8 cellular contexts compared by ENCODE assay signal in genomic region chr1:181033799-181034391, GRCh38. TPM values are rescaled to one million over a fixed set of nuclear protein-coding genes. Genes with fewer than 3 reads are reported as not detected.
DNase-seq lines count a peak whose midpoint lies in the region; ATAC-seq and TF ChIP-seq lines count a peak whose summit lies in the region.

Gene MR1, plus strand, starts transcription at chr1:181033983. Its CDS starts 25 bp downstream, at chr1:181034008.

- DNase-seq in Caki2 (ENCODE audit: low read depth) (peak; percentile 87), NCI-H69 (lab: John Stamatoyannopoulos, UW) (peak; percentile 18), fibroblast of the aortic adventitia (ENCODE audit: low read depth) (peak; percentile 93), omental fat pad (ENCODE audit: low spot score) (no peak)
- no peak for DNase-seq in activated T-cell treated with anti-CD3 and anti-CD28 coated beads, Interleukin-2, amount 50 U/mL, for 4 hours
- DNase-seq in stimulated activated CD8-positive, alpha-beta memory T cell treated with anti-CD3 and anti-CD28 coated beads, Interleukin-4, amount 100 ng/mL, for 48 hours = no peak

- ATAC-seq in GM18909 (IDR thresholded peaks at IDR 0.05; ENCODE audit: poor library complexity, unreplicated experiment) = peak; percentile 97
- ATAC-seq in HG03066 (IDR thresholded peaks at IDR 0.05; ENCODE audit: low read depth, unreplicated experiment) = peak; percentile 97
- ATAC-seq in activated T-cell treated with anti-CD3 and anti-CD28 coated beads, Interleukin-2, amount 50 U/mL, for 4 hours = peak; percentile 94
- ATAC-seq in omental fat pad (ENCODE audit: low FRiP score) = peak; percentile 84

- in situ Hi-C loops in Caki2 (cut with HindIII; ENCODE audit: low pct_unique_long_range_greater_than_20kb, low sequenced_read_pairs) = no loop called here

- H3K36me3 Mint-ChIP-seq in activated T-cell treated with anti-CD3 and anti-CD28 coated beads, Interleukin-2, amount 50 U/mL, for 4 hours (ENCODE audit: insufficient read depth) = peaks cover 5% of the 10 kb centered on the region

- peaks cover 59% of the 10 kb centered on the region for H3K4me1 Mint-ChIP-seq in activated T-cell treated with anti-CD3 and anti-CD28 coated beads, Interleukin-2, amount 50 U/mL, for 4 hours (ENCODE audit: low read depth)

- TF ChIP-seq CTCF in fibroblast of the aortic adventitia (IDR thresholded peaks at IDR 0.05; ENCODE audit: insufficient read depth, low read length) (no peak), omental fat pad (IDR thresholded peaks at IDR 0.05) (no peak)

- no peaks in the 10 kb centered on the region for H3K27me3 Mint-ChIP-seq in activated T-cell treated with anti-CD3 and anti-CD28 coated beads, Interleukin-2, amount 50 U/mL, for 4 hours (ENCODE audit: low read depth)

- H3K4me3 ChIP-seq in fibroblast of the aortic adventitia (ENCODE audit: low read depth, low read length) = peak within 1 kb of the TSS; percentile 69

- no peaks in the 10 kb centered on the region for H3K9me3 Mint-ChIP-seq in activated T-cell treated with anti-CD3 and anti-CD28 coated beads, Interleukin-2, amount 50 U/mL, for 4 hours

- H3K4me3 Mint-ChIP-seq in activated T-cell treated with anti-CD3 and anti-CD28 coated beads, Interleukin-2, amount 50 U/mL, for 4 hours = peak within 1 kb of the TSS; percentile 93

RNA-seq across cellular contexts. Expression of gene MR1, which starts in this region (rescaled TPM):
- 6.1 and 13.3 TPM in 2 replicates for total RNA-seq in Caki2 (2014; rRNA removed; shearing (Covaris generic); ENCODE audit: low replicate concordance)
- 10 to 100 TPM in 1 of 3 donors, 1 to 10 TPM in 2; 6.5 to 10.7 (median 8.3) TPM for total RNA-seq in activated T-cell treated with anti-CD3 and anti-CD28 coated beads, Interleukin-2, amount 50 U/mL, for 4 hours
- total RNA-seq in fibroblast of the aortic adventitia (ENCODE audit: low replicate concordance) = 18.6 and 21.6 TPM in 2 replicates
- total RNA-seq in omental fat pad = 10 to 100 TPM; 12.5 to 16.2 (median 13.1) TPM

Comparison
In these comparisons a context has a peak if more than half of its experiments do, and no peak if none do; other contexts are left out.
1. DNase-seq: peak in Caki2 (single experiment), NCI-H69 (single experiment) and fibroblast of the aortic adventitia (single experiment); none in activated T-cell treated with anti-CD3 and anti-CD28 coated beads, Interleukin-2, amount 50 U/mL, for 4 hours (single experiment), omental fat pad (single experiment) and stimulated activated CD8-positive, alpha-beta memory T cell treated with anti-CD3 and anti-CD28 coated beads, Interleukin-4, amount 100 ng/mL, for 48 hours (single experiment).
2. Peak in every context shown above with its lines, with median percentiles within 50 percentile points of each other: ATAC-seq.